ENCODE assay signal across 8 cellular contexts in genomic region chr18:77067315-77068061, GRCh38.
A peak's percentile ranks its signal among the peaks of the same experiment; 100 is the strongest.
DNase-seq lines count a peak whose midpoint lies in the region; ATAC-seq, FAIRE-seq and TF ChIP-seq lines count a peak whose summit lies in the region.

No MANE protein-coding gene starts in this region.

- H3K36me3 Mint-ChIP-seq in stimulated activated naive CD8-positive, alpha-beta T cell treated with anti-CD3 and anti-CD28 coated beads, Interleukin-15, Interleukin-2, amounts not matched to agents 100 ng/mL and 50 ng/mL, for 24 hours (ENCODE audit: low read depth): peaks cover 47% of the 10 kb centered on the region

- H3K27ac Mint-ChIP-seq in stimulated activated naive CD8-positive, alpha-beta T cell treated with anti-CD3 and anti-CD28 coated beads, Interleukin-15, Interleukin-2, amounts not matched to agents 100 ng/mL and 50 ng/mL, for 24 hours: peak overlapping the region; percentile 90

- H3K9me3 ChIP-seq in mucosa of stomach (ENCODE audit: control insufficient read depth, low read length): no peaks in the 10 kb centered on the region

- DNase-seq in HTR-8/SVneo (ENCODE audit: insufficient read length, low spot score) (peak; percentile 35), coronary artery (ENCODE audit: low spot score) (no peak), NCI-H748 treated with DMSO at 0.1 percent for 48 hours (lab: John Stamatoyannopoulos, UW) (no peak), frontal cortex (ENCODE audit: low spot score in 2 of 2) (no peak)
- peak; percentile 58 for DNase-seq in activated CD4-positive, CD25-positive, alpha-beta regulatory T cell treated with anti-CD3 and anti-CD28 coated beads, Interleukin-2, amount 50 U/mL, for 72 hours

- H3K9me3 Mint-ChIP-seq in stimulated activated naive CD8-positive, alpha-beta T cell treated with anti-CD3 and anti-CD28 coated beads, Interleukin-15, Interleukin-2, amounts not matched to agents 100 ng/mL and 50 ng/mL, for 24 hours: no peaks in the 10 kb centered on the region

- H3K27me3 Mint-ChIP-seq in stimulated activated naive CD8-positive, alpha-beta T cell treated with anti-CD3 and anti-CD28 coated beads, Interleukin-15, Interleukin-2, amounts not matched to agents 100 ng/mL and 50 ng/mL, for 24 hours: no peaks in the 10 kb centered on the region

- H3K4me1 Mint-ChIP-seq in stimulated activated naive CD8-positive, alpha-beta T cell treated with anti-CD3 and anti-CD28 coated beads, Interleukin-15, Interleukin-2, amounts not matched to agents 100 ng/mL and 50 ng/mL, for 24 hours (ENCODE audit: low read depth): peaks cover 99% of the 10 kb centered on the region

- H3K9ac ChIP-seq in mucosa of stomach (ENCODE audit: low read length): peak overlapping the region; percentile 56

- no peaks in the 10 kb centered on the region for H3K36me3 ChIP-seq in mucosa of stomach (ENCODE audit: control insufficient read depth, insufficient read depth, low read length)

- ATAC-seq in GM19025 (IDR thresholded peaks at IDR 0.05; ENCODE audit: low read depth, unreplicated experiment): peak; percentile 42

- H3K4me1 ChIP-seq in mucosa of stomach (ENCODE audit: control insufficient read depth, insufficient read depth, low read length): peaks cover 66% of the 10 kb centered on the region

- peak overlapping the region; percentile 50 for H3K4me3 Mint-ChIP-seq in stimulated activated naive CD8-positive, alpha-beta T cell treated with anti-CD3 and anti-CD28 coated beads, Interleukin-15, Interleukin-2, amounts not matched to agents 100 ng/mL and 50 ng/mL, for 24 hours

- TF ChIP-seq CTCF in coronary artery (IDR thresholded peaks at IDR 0.05): no peak

- H3K4me3 ChIP-seq in coronary artery (peak overlapping the region; percentile 13), mucosa of stomach (ENCODE audit: low read length) (no peak overlapping the region)

- FAIRE-seq in HTR-8/SVneo (lab: Jason Lieb, UNC): peak; percentile 49
- FAIRE-seq in frontal cortex (lab: Jason Lieb, UNC): no peak

- peak overlapping the region; percentile 78 to 87 for H3K27ac ChIP-seq in coronary artery

- H3K27me3 ChIP-seq in mucosa of stomach (ENCODE audit: control insufficient read depth, insufficient read depth, low read length): no peaks in the 10 kb centered on the region

Comparison
In these comparisons a context has a peak if more than half of its experiments do, and no peak if none do; other contexts are left out.
1. DNase-seq: peak in HTR-8/SVneo (single experiment) and activated CD4-positive, CD25-positive, alpha-beta regulatory T cell treated with anti-CD3 and anti-CD28 coated beads, Interleukin-2, amount 50 U/mL, for 72 hours (single experiment); none in coronary artery (single experiment), NCI-H748 treated with DMSO at 0.1 percent for 48 hours (single experiment) and frontal cortex (0 of 2).